ENCODE assay signal across 8 cellular contexts in genomic region chr1:213015099-213016050, GRCh38.
DNase-seq lines count a peak whose midpoint lies in the region; ATAC-seq and TF ChIP-seq lines count a peak whose summit lies in the region.

Gene ANGEL2 (minus strand): TSS chr1:213015867. CDS start chr1:213015671, 196 bp downstream.

- ATAC-seq in GM19025 (IDR thresholded peaks at IDR 0.05; ENCODE audit: low read depth, unreplicated experiment) (peak; percentile 88), HG03342 (IDR thresholded peaks at IDR 0.05; ENCODE audit: unreplicated experiment) (peak; percentile 95)
- ATAC-seq in central memory CD8-positive, alpha-beta T cell (replicated peaks; ENCODE audit: extremely low read depth, poor library complexity, severe bottlenecking): peak; percentile 99

- H3K4me3 Mint-ChIP-seq in central memory CD8-positive, alpha-beta T cell: peak within 1 kb of the TSS; percentile 100

- H3K4me1 Mint-ChIP-seq in central memory CD8-positive, alpha-beta T cell: peaks cover 38% of the 10 kb centered on the region

- no peak for TF ChIP-seq CTCF in AG09309 (IDR thresholded peaks at IDR 0.05; ENCODE audit: control insufficient read depth, insufficient read depth, low read depth, low read length, missing control alignments)

- H3K36me3 Mint-ChIP-seq in central memory CD8-positive, alpha-beta T cell (ENCODE audit: insufficient read depth): peaks cover 5% of the 10 kb centered on the region

- H3K9me3 Mint-ChIP-seq in central memory CD8-positive, alpha-beta T cell: no peaks in the 10 kb centered on the region

- peak; percentile 90 for DNase-seq in AG09309 (ENCODE audit: low read depth)
- peak; percentile 98 to 99 for DNase-seq in NCI-H446 (lab: John Stamatoyannopoulos, UW)
- DNase-seq in activated CD4-positive, CD25-positive, alpha-beta regulatory T cell treated with anti-CD3 and anti-CD28 coated beads, Interleukin-2, amount 50 U/mL, for 16 hours (ENCODE audit: low read depth, low spot score): peak; percentile 95
- peak; percentile 85 to 90 for DNase-seq in central memory CD8-positive, alpha-beta T cell (ENCODE audit: low spot score in 2 of 2)
- peak; percentile 99 for DNase-seq in iris pigment epithelial cell (ENCODE audit: low read depth)
- peak; percentile 92 to 94 for DNase-seq in stimulated activated CD4-positive, alpha-beta T cell treated with anti-CD3 and anti-CD28 coated beads, Interleukin-12 subunit alpha, Interleukin-12 subunit beta, amount 100 ng/mL, for 24 hours (ENCODE audit: low read depth in 2 of 2)

- H3K27ac Mint-ChIP-seq in central memory CD8-positive, alpha-beta T cell (ENCODE audit: low read depth): peak within 1 kb of the TSS; percentile 100

- no peaks in the 10 kb centered on the region for H3K27me3 Mint-ChIP-seq in central memory CD8-positive, alpha-beta T cell

- H3K4me3 ChIP-seq in AG09309 (ENCODE audit: control insufficient read depth, low read depth, low read length): peak within 1 kb of the TSS; percentile 99

Comparison
In these comparisons a context has a peak if more than half of its experiments do, and no peak if none do; other contexts are left out.
1. Peak in every context shown above with its lines: DNase-seq, ATAC-seq and H3K4me3 ChIP-seq.